ENCODE assay signal across 8 cellular contexts in the genomic region with DNA sequence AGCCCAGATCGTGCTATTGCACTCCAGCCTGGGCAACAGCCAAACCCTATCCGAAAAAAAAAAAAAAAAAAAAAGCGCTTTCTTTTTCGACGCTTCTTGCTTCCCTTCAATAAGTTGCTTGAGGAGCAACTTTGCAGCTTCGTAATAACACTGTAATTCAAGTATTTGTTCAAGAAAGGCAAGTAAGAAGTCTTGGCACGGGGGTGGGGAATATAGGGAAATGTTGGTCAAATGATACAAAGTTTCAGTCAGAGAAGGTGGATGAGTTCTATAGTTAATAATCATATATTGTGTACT. TPM values are rescaled to one million over a fixed set of nuclear protein-coding genes. Genes with fewer than 3 reads are reported as not detected.
DNase-seq lines count a peak whose midpoint lies in the region; ATAC-seq, FAIRE-seq and TF ChIP-seq lines count a peak whose summit lies in the region.

No MANE protein-coding gene starts in this region.

- peak overlapping the region; percentile 86 for H3K9ac ChIP-seq in GM12878 (ENCODE audit: control insufficient read depth, insufficient read depth, low read length)

- FAIRE-seq in GM12878 (lab: Jason Lieb, UNC): no peak

- SMC1A ChIA-PET in GM12878 (lab: Charles Lee; ENCODE audit: uncharacterized antibody, unreplicated experiment): interaction anchor here (0.6 to 2.1 kb wide), 6 partner anchors 11 to 106 kb away, joined by 3 to 7 read pairs (median 4); a partner anchor contains a TSS

- under 1% methylated on average over 6 of the region's 7 CpGs for WGBS in GM12878 (ENCODE audit: insufficient coverage, insufficient replicate concordance, low lambda C conversion rate, missing lambda C conversion rate)
- 11 to 14% methylated on average over 7 of the region's 7 CpGs for WGBS in upper lobe of left lung, 2 donors

- H3K4me3 ChIP-seq in cardiac muscle cell (peak overlapping the region; percentile 89), GM12878 (peak overlapping the region; percentile 98), lower lobe of right lung (peak overlapping the region; percentile 74), upper lobe of left lung (peak overlapping the region in 3 of 4 donors; percentile 74 to 95 (median 78))

- in situ Hi-C loops in GM12878 (cut with MboI): no loop called here

- H3K27me3 ChIP-seq in cardiac muscle cell: no peaks in the 10 kb centered on the region
- H3K27me3 ChIP-seq in GM12878 (replicated peaks in 1 of 2; ENCODE audit: control insufficient read depth in 2 of 2, insufficient read depth in 2 of 2, low read length in 1 of 2): no peaks in the 10 kb centered on the region
- no peaks in the 10 kb centered on the region for H3K27me3 ChIP-seq in lower lobe of right lung (ENCODE audit: low read depth)
- H3K27me3 ChIP-seq in upper lobe of left lung: no peaks in the 10 kb centered on the region

- TF ChIP-seq POLR2A in GM12878 (IDR thresholded peaks at IDR 0.05; ENCODE audit: low read depth, low read length) (no peak), upper lobe of left lung (IDR thresholded peaks at IDR 0.05) (no peak), GM18505 (IDR thresholded peaks at IDR 0.05; ENCODE audit: borderline replicate concordance, extremely low read depth, insufficient read depth, insufficient read length) (no peak)

- TF ChIP-seq CTCF in cardiac muscle cell (IDR thresholded peaks at IDR 0.05; ENCODE audit: low read depth, low read length): no peak
- TF ChIP-seq CTCF in GM12878 (IDR thresholded peaks at IDR 0.05 in 2 of 3, conservative IDR thresholded peaks at IDR 0.05 in 1 of 3; ENCODE audit: control insufficient read depth in 2 of 3, extremely low read depth in 1 of 3, insufficient read depth in 1 of 3, low read depth in 3 of 3, low read length in 3 of 3): no peak
- TF ChIP-seq CTCF in lower lobe of right lung (IDR thresholded peaks at IDR 0.05): no peak
- TF ChIP-seq CTCF in upper lobe of left lung (IDR thresholded peaks at IDR 0.05): no peak

- no peaks in the 10 kb centered on the region for H3K36me3 ChIP-seq in cardiac muscle cell
- H3K36me3 ChIP-seq in GM12878 (ENCODE audit: control insufficient read depth in 2 of 2, insufficient read depth in 2 of 2, low read length in 1 of 2): 0 out of 4 replicates have a peak, but pooled peaks cover 0 to 3% of the 10 kb centered on the region in 2 experiments
- H3K36me3 ChIP-seq in lower lobe of right lung: no peaks in the 10 kb centered on the region
- no peaks in the 10 kb centered on the region for H3K36me3 ChIP-seq in upper lobe of left lung

- H3K27ac ChIP-seq in cardiac muscle cell (peak overlapping the region; percentile 81), GM12878 (ENCODE audit: control insufficient read depth, insufficient read depth) (peak overlapping the region; percentile 89; the same call in 1 of the 2 replicates), lower lobe of right lung (peak overlapping the region; percentile 87), upper lobe of left lung (peak overlapping the region in 3 of 4 donors; percentile 86 to 92 (median 90))

- ATAC-seq in GM12878: no peak
- no peak for ATAC-seq in lower lobe of right lung
- no peak for ATAC-seq in upper lobe of left lung (ENCODE audit: low FRiP score in 2 of 2)
- ATAC-seq in GM18505 (IDR thresholded peaks at IDR 0.05; ENCODE audit: unreplicated experiment): no peak

- H3K9me3 ChIP-seq in cardiac muscle cell (ENCODE audit: low read depth) (no peaks in the 10 kb centered on the region), GM12878 (replicated peaks; ENCODE audit: control insufficient read depth, insufficient read depth, low read length) (no peaks in the 10 kb centered on the region), lower lobe of right lung (no peaks in the 10 kb centered on the region), upper lobe of left lung (no peaks in the 10 kb centered on the region)

- no peak for TF ChIP-seq RAD21 in GM12878 (IDR thresholded peaks at IDR 0.05; ENCODE audit: insufficient read depth, low read depth, low read length)

- no peak for TF ChIP-seq EP300 in GM12878 (IDR thresholded peaks at IDR 0.05; ENCODE audit: borderline replicate concordance in 1 of 2, control insufficient read depth in 1 of 2, low read depth in 2 of 2, low read length in 2 of 2)
- no peak for TF ChIP-seq EP300 in upper lobe of left lung (IDR thresholded peaks at IDR 0.05)

- H3K79me2 ChIP-seq in GM12878 (ENCODE audit: control insufficient read depth, insufficient read depth, low read length): peaks cover 44% of the 10 kb centered on the region

- no TSS peak for BruUV-seq in GM12878 (replicated peaks; lab: Mats Ljungman, UMichigan)

- H3K4me1 ChIP-seq in cardiac muscle cell (ENCODE audit: low read depth) (peaks cover 12% of the 10 kb centered on the region), GM12878 (ENCODE audit: control insufficient read depth, insufficient read depth, low read length) (no peaks in the 10 kb centered on the region; the same call in 1 of the 2 replicates), lower lobe of right lung (peaks cover 38% of the 10 kb centered on the region), upper lobe of left lung (peaks cover 17 to 47% (median 29%) of the 10 kb centered on the region in 4 donors)

- no peaks in the 10 kb centered on the region for H4K20me1 ChIP-seq in GM12878 (ENCODE audit: control insufficient read depth, insufficient read depth)

- peak overlapping the region; percentile 91; the same call in 1 of the 2 replicates for H2AFZ ChIP-seq in GM12878 (ENCODE audit: control insufficient read depth, low read depth, low read length)

- H3K4me2 ChIP-seq in GM12878 (ENCODE audit: control insufficient read depth, insufficient read depth): peak overlapping the region; percentile 85

- CTCF ChIA-PET in GM12878 (lab: Yijun Ruan, JAX): interaction anchor here (0.9 to 4.2 kb wide), 5 partner anchors 27 to 607 kb away, joined by 3 to 32 read pairs (median 3); a partner anchor contains a TSS

- RAD21 ChIA-PET in GM12878 (lab: Charles Lee; ENCODE audit: unreplicated experiment): interaction anchor here (0.6 to 2.2 kb wide), 5 partner anchors 29 to 818 kb away, joined by 3 to 9 read pairs (median 3); a partner anchor contains a TSS

- DNase-seq in cardiac muscle cell (ENCODE audit: low read depth in 1 of 2, low spot score in 1 of 2) (peak; percentile 1 to 25), cardiac septum (ENCODE audit: low spot score) (no peak), GM12878 (ENCODE audit: low read depth, low spot score) (no peak), lower lobe of right lung (no peak), upper lobe of left lung (no peak), NCI-H82 (lab: John Stamatoyannopoulos, UW) (no peak), putamen (ENCODE audit: low spot score) (no peak)

- intact Hi-C loops in cardiac septum (cut with DNase I): loop anchor here (5.0 kb wide), 2 partner anchors 40 to 105 kb away; a partner anchor contains a TSS
- intact Hi-C loops in GM12878 (cut with micrococcal nuclease; ENCODE audit: unreplicated experiment): loop anchor here (5.0 to 10.0 kb wide), 2 partner anchors 105 to 908 kb away; a partner anchor contains a TSS
- intact Hi-C loops in lower lobe of right lung (cut with DNase I): no loop called here

- POLR2A ChIA-PET in GM12878 (lab: Charles Lee): interaction anchor here (0.6 to 1.6 kb wide), 4 partner anchors 57 to 351 kb away, joined by 4 to 7 read pairs (median 4); a partner anchor contains a TSS

RNA-seq across cellular contexts. Expression of a gene that starts 0.9 kb away (rescaled TPM):
- total RNA-seq in cardiac muscle cell (23.9 and 24.8 TPM in 2 replicates), cardiac septum (60.7 TPM), GM12878 (2014; rRNA removed) (58.7 and 68.4 TPM in 2 replicates), GM12878 (2014; rRNA removed; fragmentation: Illumina TruSeq; extraction: Trizol) (89.3 and 96.9 TPM in 2 replicates), GM12878 (2021) (166 and 170 TPM in 2 replicates), lower lobe of right lung (55.4 TPM), upper lobe of left lung (10 to 100 TPM; 15.2 to 69.5 (median 29.8) TPM)
- polyA plus RNA-seq in cardiac muscle cell (96.6 and 103 TPM in 2 replicates), GM12878 (2011; rRNA removed) (203 and 210 TPM in 2 replicates), GM12878 (2014; fragmentation: Illumina TruSeq; extraction: Trizol) (146 and 154 TPM in 2 replicates), GM12878 (2014; fragmentation: Nextera tagmentation; extraction: Ambion mirVana) (100 to 1,000 TPM; 267 to 271 TPM), GM12878 (2014; rRNA removed) (124 and 141 TPM in 2 replicates), GM12878 (2016; fragmentation: Nextera tagmentation; extraction: Ambion mirVana) (100 to 1,000 TPM; 235 to 250 TPM)
- 44.7 and 51.5 TPM in 2 replicates for total RNA-seq in GM12878 (2013; cell fraction: nucleolus; rRNA removed)
- polyA plus RNA-seq in GM12878 (2011; ENCODE audit: low read depth): 70.3 TPM
- polyA plus RNA-seq in GM12878 (2011; cell fraction: cytosol; rRNA removed): 138 and 147 TPM in 2 replicates
- 80.0 and 90.5 TPM in 2 replicates for polyA plus RNA-seq in GM12878 (2011; cell fraction: nucleus; rRNA removed)
- 98.8 and 101 TPM in 2 replicates for polyA plus RNA-seq in GM12878 (2012)
- polyA minus RNA-seq in GM12878 (2011; rRNA and poly(A)+ RNA removed): 119 and 123 TPM in 2 replicates
- 49.6 and 52.4 TPM in 2 replicates for polyA minus RNA-seq in GM12878 (2011; cell fraction: cytosol; rRNA and poly(A)+ RNA removed)
- polyA minus RNA-seq in GM12878 (2011; cell fraction: nucleus; rRNA and poly(A)+ RNA removed): 24.2 and 33.5 TPM in 2 replicates

RNA-seq across cellular contexts. Expression of a gene that starts 29.4 kb away (rescaled TPM):
- total RNA-seq in cardiac muscle cell (25.0 and 25.9 TPM in 2 replicates), cardiac septum (184 TPM), GM12878 (2014; rRNA removed) (0.27 and 0.28 TPM in 2 replicates), GM12878 (2014; rRNA removed; fragmentation: Illumina TruSeq; extraction: Trizol) (0.18 and 0.23 TPM in 2 replicates), GM12878 (2021) (1.2 and 1.4 TPM in 2 replicates), lower lobe of right lung (178 TPM), upper lobe of left lung (100 to 1,000 TPM; 105 to 222 (median 116) TPM)
- polyA plus RNA-seq in cardiac muscle cell (27.6 and 35.8 TPM in 2 replicates), GM12878 (2011; rRNA removed) (0.33 and 0.62 TPM in 2 replicates), GM12878 (2014; fragmentation: Illumina TruSeq; extraction: Trizol) (0.16 and 0.59 TPM in 2 replicates), GM12878 (2014; fragmentation: Nextera tagmentation; extraction: Ambion mirVana) (under 1 TPM; 0.06 to 0.16 TPM), GM12878 (2014; rRNA removed) (0.39 and 0.42 TPM in 2 replicates), GM12878 (2016; fragmentation: Nextera tagmentation; extraction: Ambion mirVana) (1 to 10 TPM in 1 of 2 experiments, not detected in 1; 1.9 TPM)
- total RNA-seq in GM12878 (2013; cell fraction: nucleolus; rRNA removed): 2.6 and 2.9 TPM in 2 replicates
- 0.77 TPM for polyA plus RNA-seq in GM12878 (2011; ENCODE audit: low read depth)
- 0.30 and 0.33 TPM in 2 replicates for polyA plus RNA-seq in GM12878 (2011; cell fraction: cytosol; rRNA removed)
- 0.25 and 0.53 TPM in 2 replicates for polyA plus RNA-seq in GM12878 (2011; cell fraction: nucleus; rRNA removed)
- polyA plus RNA-seq in GM12878 (2012): 1.2 TPM in 2 replicates
- polyA minus RNA-seq in GM12878 (2011; rRNA and poly(A)+ RNA removed): 1.4 and 1.6 TPM in 2 replicates
- 1.1 and 2.6 TPM in 2 replicates for polyA minus RNA-seq in GM12878 (2011; cell fraction: cytosol; rRNA and poly(A)+ RNA removed)
- 0.36 and 2.6 TPM in 2 replicates for polyA minus RNA-seq in GM12878 (2011; cell fraction: nucleus; rRNA and poly(A)+ RNA removed)

RNA-seq across cellular contexts. Expression of a gene that starts 39.2 kb away (rescaled TPM):
- total RNA-seq in cardiac muscle cell: 10.7 and 17.8 TPM in 2 replicates
- polyA plus RNA-seq in cardiac muscle cell: 17.0 and 27.3 TPM in 2 replicates
- total RNA-seq in cardiac septum: 28.9 TPM
- total RNA-seq in GM12878 (2013; cell fraction: nucleolus; rRNA removed): 2.8 and 3.9 TPM in 2 replicates
- not detected in 2 replicates for total RNA-seq in GM12878 (2014; rRNA removed)
- total RNA-seq in GM12878 (2014; rRNA removed; fragmentation: Illumina TruSeq; extraction: Trizol): 0.04 TPM in 1 of 2 replicates, not detected in the other
- 0.08 TPM in 1 of 2 replicates, not detected in the other for total RNA-seq in GM12878 (2021)
- polyA plus RNA-seq in GM12878 (2011; ENCODE audit: low read depth): 0.07 TPM
- polyA plus RNA-seq in GM12878 (2011; rRNA removed): 0.04 and 0.11 TPM in 2 replicates
- polyA plus RNA-seq in GM12878 (2011; cell fraction: cytosol; rRNA removed): 0.01 and 0.05 TPM in 2 replicates
- polyA plus RNA-seq in GM12878 (2011; cell fraction: nucleus; rRNA removed): 0.45 and 0.50 TPM in 2 replicates
- polyA plus RNA-seq in GM12878 (2012): 0.13 and 0.14 TPM in 2 replicates
- 0.06 and 0.08 TPM in 2 replicates for polyA plus RNA-seq in GM12878 (2014; fragmentation: Illumina TruSeq; extraction: Trizol)
- polyA plus RNA-seq in GM12878 (2014; fragmentation: Nextera tagmentation; extraction: Ambion mirVana): under 1 TPM in 1 of 2 experiments, not detected in 1; 0.05 TPM
- polyA plus RNA-seq in GM12878 (2014; rRNA removed): 0.03 and 0.09 TPM in 2 replicates
- under 1 TPM in 1 of 2 experiments, not detected in 1; 0.04 TPM for polyA plus RNA-seq in GM12878 (2016; fragmentation: Nextera tagmentation; extraction: Ambion mirVana)
- polyA minus RNA-seq in GM12878 (2011; rRNA and poly(A)+ RNA removed): 0.05 and 0.15 TPM in 2 replicates
- polyA minus RNA-seq in GM12878 (2011; cell fraction: cytosol; rRNA and poly(A)+ RNA removed): not detected in 2 replicates
- 0.12 TPM in 1 of 2 replicates, not detected in the other for polyA minus RNA-seq in GM12878 (2011; cell fraction: nucleus; rRNA and poly(A)+ RNA removed)
- 1.5 TPM for total RNA-seq in lower lobe of right lung
- 1 to 10 TPM in 4 of 6 donors, under 1 TPM in 2; 0.30 to 3.1 (median 1.1) TPM for total RNA-seq in upper lobe of left lung

RNA-seq across cellular contexts. Expression of a gene that starts 56.6 kb away (rescaled TPM):
- total RNA-seq in cardiac muscle cell (14.7 and 17.8 TPM in 2 replicates), cardiac septum (3.8 TPM), GM12878 (2014; rRNA removed) (5.0 and 5.5 TPM in 2 replicates), GM12878 (2014; rRNA removed; fragmentation: Illumina TruSeq; extraction: Trizol) (2.8 TPM in 2 replicates), GM12878 (2021) (7.4 and 8.3 TPM in 2 replicates), lower lobe of right lung (3.8 TPM), upper lobe of left lung (10 to 100 TPM in 1 of 6 donors, 1 to 10 TPM in 5; 2.3 to 19.9 (median 5.3) TPM)
- polyA plus RNA-seq in cardiac muscle cell (7.0 and 11.9 TPM in 2 replicates), GM12878 (2011; rRNA removed) (2.0 and 4.4 TPM in 2 replicates), GM12878 (2014; fragmentation: Illumina TruSeq; extraction: Trizol) (1.4 and 3.3 TPM in 2 replicates), GM12878 (2014; fragmentation: Nextera tagmentation; extraction: Ambion mirVana) (under 1 TPM; 0.27 to 0.80 TPM), GM12878 (2014; rRNA removed) (6.2 and 7.4 TPM in 2 replicates), GM12878 (2016; fragmentation: Nextera tagmentation; extraction: Ambion mirVana) (1 to 10 TPM; 5.8 to 7.3 TPM)
- total RNA-seq in GM12878 (2013; cell fraction: nucleolus; rRNA removed): 17.6 and 17.8 TPM in 2 replicates
- 2.0 TPM for polyA plus RNA-seq in GM12878 (2011; ENCODE audit: low read depth)
- polyA plus RNA-seq in GM12878 (2011; cell fraction: cytosol; rRNA removed): 7.4 and 10.4 TPM in 2 replicates
- polyA plus RNA-seq in GM12878 (2011; cell fraction: nucleus; rRNA removed): 44.0 and 45.2 TPM in 2 replicates
- 4.8 and 5.5 TPM in 2 replicates for polyA plus RNA-seq in GM12878 (2012)
- 3.1 and 7.4 TPM in 2 replicates for polyA minus RNA-seq in GM12878 (2011; rRNA and poly(A)+ RNA removed)
- 2.9 and 4.5 TPM in 2 replicates for polyA minus RNA-seq in GM12878 (2011; cell fraction: cytosol; rRNA and poly(A)+ RNA removed)
- 11.7 and 17.6 TPM in 2 replicates for polyA minus RNA-seq in GM12878 (2011; cell fraction: nucleus; rRNA and poly(A)+ RNA removed)

Comparison
In these comparisons a context has a peak if more than half of its experiments do, and no peak if none do; other contexts are left out.
1. DNase-seq: peak in cardiac muscle cell (2 of 2); none in cardiac septum (single experiment), GM12878 (single experiment), lower lobe of right lung (single experiment), upper lobe of left lung (0 of 2), NCI-H82 (single experiment) and putamen (single experiment).
2. Peak in every context shown above with its lines, with median percentiles within 50 percentile points of each other: H3K27ac ChIP-seq and H3K4me3 ChIP-seq.